24 cellular contexts compared by ENCODE assay signal in genomic region chr2:137221797-137222492, GRCh38.
DNase-seq lines count a peak whose midpoint lies in the region; ATAC-seq, FAIRE-seq and TF ChIP-seq lines count a peak whose summit lies in the region.
"Had no signal": no experiment of that assay in that cellular context is flagged by ENCODE, and none has a peak within 500 bp of the region (broad histone marks: within the 10 kb centered on the region; RNA-seq: fewer than 3 reads in every experiment).

No MANE protein-coding gene starts in this region.

- H3K9me3 Mint-ChIP-seq in activated CD4-positive, alpha-beta T cell treated with anti-CD3 and anti-CD28 coated beads, Interleukin-2, amount 10 ng/mL, durations not matched to agents 7 days and 5 days = no peaks in the 10 kb centered on the region
- H3K9me3 Mint-ChIP-seq: activated naive CD8-positive, alpha-beta T cell treated with anti-CD3 and anti-CD28 coated beads, Interleukin-2, amount 10 ng/mL, durations not matched to agents 7 days and 5 days; brain; neural progenitor cell had no signal

- POLR2A ChIA-PET in activated CD4-positive, alpha-beta T cell treated with anti-CD3 and anti-CD28 coated beads, Interleukin-2, amount 10 ng/mL, durations not matched to agents 7 days and 5 days (lab: Charles Lee) = no interaction called here

- no peaks in the 10 kb centered on the region for H3K4me1 Mint-ChIP-seq in activated CD4-positive, alpha-beta T cell treated with anti-CD3 and anti-CD28 coated beads, Interleukin-2, amount 10 ng/mL, durations not matched to agents 7 days and 5 days
- H3K4me1 Mint-ChIP-seq: activated naive CD8-positive, alpha-beta T cell treated with anti-CD3 and anti-CD28 coated beads, Interleukin-2, amount 10 ng/mL, durations not matched to agents 7 days and 5 days; neural progenitor cell had no signal

- no peaks in the 10 kb centered on the region for H3K36me3 ChIP-seq in effector memory CD4-positive, alpha-beta T cell (ENCODE audit: control insufficient read depth, insufficient read depth, low read length)
- H3K36me3 ChIP-seq: BLaER1, colonic mucosa, HAP-1, heart left ventricle, neural progenitor cell, upper lobe of left lung had no signal

- no peaks in the 10 kb centered on the region for H3K27me3 Mint-ChIP-seq in activated CD4-positive, alpha-beta T cell treated with anti-CD3 and anti-CD28 coated beads, Interleukin-2, amount 10 ng/mL, durations not matched to agents 7 days and 5 days
- H3K27me3 Mint-ChIP-seq: activated naive CD8-positive, alpha-beta T cell treated with anti-CD3 and anti-CD28 coated beads, Interleukin-2, amount 10 ng/mL, durations not matched to agents 7 days and 5 days; brain had no signal

- no peak for FAIRE-seq in GM12891 (lab: Jason Lieb, UNC)
- FAIRE-seq: A549 had no signal

- no peaks in the 10 kb centered on the region for H3K9me3 ChIP-seq in effector memory CD4-positive, alpha-beta T cell (ENCODE audit: control insufficient read depth, low read length)
- H3K9me3 ChIP-seq: A549, BLaER1, colonic mucosa, HAP-1, heart left ventricle, upper lobe of left lung had no signal

- ATAC-seq in GM19043 (IDR thresholded peaks at IDR 0.05; ENCODE audit: low read depth, unreplicated experiment) (peak; percentile 64), HG02870 (IDR thresholded peaks at IDR 0.05; ENCODE audit: unreplicated experiment) (peak; percentile 61)
- ATAC-seq: A549, heart left ventricle, left ventricle myocardium superior had no signal

- no peak overlapping the region for H3K27ac Mint-ChIP-seq in activated CD4-positive, alpha-beta T cell treated with anti-CD3 and anti-CD28 coated beads, Interleukin-2, amount 10 ng/mL, durations not matched to agents 7 days and 5 days
- H3K27ac Mint-ChIP-seq: activated naive CD8-positive, alpha-beta T cell treated with anti-CD3 and anti-CD28 coated beads, Interleukin-2, amount 10 ng/mL, durations not matched to agents 7 days and 5 days; brain; neural progenitor cell had no signal

- no peak overlapping the region for H3K4me3 ChIP-seq in effector memory CD4-positive, alpha-beta T cell (ENCODE audit: insufficient read depth, low read depth, low read length, poor library complexity, severe bottlenecking)
- H3K4me3 ChIP-seq: A549, BLaER1, colonic mucosa, HAP-1, heart left ventricle, neural progenitor cell, skin epidermis, upper lobe of left lung had no signal

- no peaks in the 10 kb centered on the region for H3K36me3 Mint-ChIP-seq in activated CD4-positive, alpha-beta T cell treated with anti-CD3 and anti-CD28 coated beads, Interleukin-2, amount 10 ng/mL, durations not matched to agents 7 days and 5 days (ENCODE audit: low read depth)
- H3K36me3 Mint-ChIP-seq: activated naive CD8-positive, alpha-beta T cell treated with anti-CD3 and anti-CD28 coated beads, Interleukin-2, amount 10 ng/mL, durations not matched to agents 7 days and 5 days; brain; neural progenitor cell had no signal

- DNase-seq in GM12891 (ENCODE audit: insufficient read length, low spot score) (no peak), MV-4-11 (lab: John Stamatoyannopoulos, UW) (peak; percentile 21), NCI-H1092 treated with DMSO at 0.1 percent for 48 hours (lab: John Stamatoyannopoulos, UW) (no peak)
- DNase-seq in effector memory CD4-positive, alpha-beta T cell = no peak
- DNase-seq in stimulated activated naive CD4-positive, alpha-beta T cell treated with Interleukin-2 at 50 U/mL for 16 hours (lab: John Stamatoyannopoulos, UW) = no peak
- no peak for DNase-seq in activated CD4-positive, alpha-beta T cell treated with anti-CD3 and anti-CD28 coated beads, Interleukin-2, amount 10 ng/mL, durations not matched to agents 7 days and 5 days
- DNase-seq: activated CD4-positive, CD25-positive, alpha-beta regulatory T cell; activated naive CD8-positive, alpha-beta T cell treated with anti-CD3 and anti-CD28 coated beads, Interleukin-2, amount 10 ng/mL, durations not matched to agents 7 days and 5 days; colonic mucosa; heart left ventricle; left ventricle myocardium superior; NCI-H1436; NCI-H2171 treated with DMSO at 0.1 percent for 48 hours; NCI-H69; T-helper 9 cell; upper lobe of left lung had no signal

- no peak overlapping the region for H3K4me3 Mint-ChIP-seq in activated CD4-positive, alpha-beta T cell treated with anti-CD3 and anti-CD28 coated beads, Interleukin-2, amount 10 ng/mL, durations not matched to agents 7 days and 5 days
- H3K4me3 Mint-ChIP-seq: activated naive CD8-positive, alpha-beta T cell treated with anti-CD3 and anti-CD28 coated beads, Interleukin-2, amount 10 ng/mL, durations not matched to agents 7 days and 5 days; brain; neural progenitor cell had no signal

- no peaks in the 10 kb centered on the region for H3K4me1 ChIP-seq in effector memory CD4-positive, alpha-beta T cell (ENCODE audit: control insufficient read depth, insufficient read depth, low read length, poor library complexity, severe bottlenecking)
- H3K4me1 ChIP-seq: A549, BLaER1, colonic mucosa, heart left ventricle, upper lobe of left lung had no signal

- CTCF ChIA-PET in activated CD4-positive, alpha-beta T cell treated with anti-CD3 and anti-CD28 coated beads, Interleukin-2, amount 10 ng/mL, durations not matched to agents 7 days and 5 days (lab: Charles Lee) = no interaction called here

- no peak for TF ChIP-seq POLR2A in GM12891 (IDR thresholded peaks at IDR 0.05; ENCODE audit: low read depth, low read length)

- no peak overlapping the region for H3K27ac ChIP-seq in effector memory CD4-positive, alpha-beta T cell (ENCODE audit: insufficient read depth, low read length, poor library complexity, severe bottlenecking)
- H3K27ac ChIP-seq: A549, BLaER1, colonic mucosa, heart left ventricle, neural progenitor cell, skin epidermis, upper lobe of left lung had no signal

- H3K27me3 ChIP-seq in effector memory CD4-positive, alpha-beta T cell (replicated peaks; ENCODE audit: control insufficient read depth, insufficient read depth, low read length, poor library complexity, severe bottlenecking) = no peaks in the 10 kb centered on the region
- H3K27me3 ChIP-seq: BLaER1, colonic mucosa, heart left ventricle, neural progenitor cell, upper lobe of left lung had no signal

TF ChIP-seq in GM12891, 5 proteins besides CTCF, POLR2A, EP300 and RAD21:
- TF ChIP-seq SPI1 (IDR thresholded peaks at IDR 0.05; ENCODE audit: low read depth, low read length) = peak; percentile 59
- TF ChIP-seq TAF1 (IDR thresholded peaks at IDR 0.05; ENCODE audit: low read depth, low read length) = no peak
